36 cellular contexts compared by ENCODE assay signal in genomic region chr14:98458702-98459101, GRCh38.
A peak's percentile ranks its signal among the peaks of the same experiment; 100 is the strongest.
DNase-seq lines count a peak whose midpoint lies in the region; ATAC-seq, FAIRE-seq and TF ChIP-seq lines count a peak whose summit lies in the region.
"Had no signal": no experiment of that assay in that cellular context is flagged by ENCODE, and none has a peak within 500 bp of the region (broad histone marks: within the 10 kb centered on the region; RNA-seq: fewer than 3 reads in every experiment).

No MANE protein-coding gene starts in this region.

- H3K4me1 ChIP-seq in HepG2 (ENCODE audit: insufficient read depth, low read length) (no peaks in the 10 kb centered on the region), right lobe of liver (no peaks in the 10 kb centered on the region), A549 (no peaks in the 10 kb centered on the region), esophagus muscularis mucosa (no peaks in the 10 kb centered on the region)
- H3K4me1 ChIP-seq: BE2C, Caco-2 had no signal

- intact Hi-C loops in HepG2 (cut with micrococcal nuclease; ENCODE audit: unreplicated experiment) = no loop called here
- intact Hi-C loops in right lobe of liver (cut with DNase I) = no loop called here
- intact Hi-C loops in esophagus muscularis mucosa (cut with DNase I) = no loop called here

- no peak overlapping the region for H2AFZ ChIP-seq in HepG2 (ENCODE audit: low read length)

- no peak overlapping the region for H3K4me2 ChIP-seq in HepG2 (ENCODE audit: low read depth, low read length)
- H3K4me2 ChIP-seq in A549 = no peak overlapping the region
- H3K4me2 ChIP-seq: BLaER1; BLaER1 treated with 17β-estradiol and CSF1 and Interleukin-3, amounts not matched to agents 10 nM and 100 nM had no signal

- DNase-seq in HepG2 (ENCODE audit: low spot score) (no peak), right lobe of liver (no peak), A549 (ENCODE audit: low read depth in 1 of 2, low spot score in 1 of 2) (no peak), esophagus muscularis mucosa (ENCODE audit: extremely low spot score) (peak; percentile 45), SIG-M5 treated with dmso at 0.1 percent for 504 hours (lab: John Stamatoyannopoulos, UW; ENCODE audit: unreplicated experiment) (no peak), frontal cortex (ENCODE audit: low spot score in 2 of 2) (no peak)
- DNase-seq: 8988T; ACHN; AML-193; BE2C; C1 segment of cervical spinal cord; Caco-2; Calu3; CD4-positive, alpha-beta memory T cell; CD4-positive, alpha-beta T cell; CD4-positive, CD25-positive, alpha-beta regulatory T cell; CD8-positive, alpha-beta memory T cell; CD8-positive, alpha-beta T cell; COR-L47; DMS 273 treated with DMSO at 0.1 percent for 48 hours; DMS153; DMS53; DMS79; DMS79 treated with DMSO at 0.1 percent for 48 hours; DND-41; EL had no signal

- no peak overlapping the region for H3K9ac ChIP-seq in HepG2 (ENCODE audit: insufficient read depth, low read depth, low read length)
- H3K9ac ChIP-seq: BLaER1; BLaER1 treated with 17β-estradiol and CSF1 and Interleukin-3, amounts not matched to agents 10 nM and 100 nM had no signal

- no peaks in the 10 kb centered on the region for H3K36me3 ChIP-seq in HepG2 (replicated peaks in 1 of 2; ENCODE audit: control insufficient read depth in 1 of 2, insufficient read depth in 2 of 2, low read length in 2 of 2)
- no peaks in the 10 kb centered on the region for H3K36me3 ChIP-seq in right lobe of liver
- no peaks in the 10 kb centered on the region for H3K36me3 ChIP-seq in esophagus muscularis mucosa
- H3K36me3 ChIP-seq: BE2C; BLaER1; BLaER1 treated with 17β-estradiol and CSF1 and Interleukin-3, amounts not matched to agents 10 nM and 100 nM had no signal

- no peaks in the 10 kb centered on the region for H3K79me2 ChIP-seq in HepG2 (ENCODE audit: insufficient read depth, low read length)

- TF ChIP-seq CTCF in HepG2 (CRISPR knock-in tag; IDR thresholded peaks at IDR 0.05) (no peak), right lobe of liver (IDR thresholded peaks at IDR 0.05) (no peak), A549 (IDR thresholded peaks at IDR 0.05) (no peak), esophagus muscularis mucosa (IDR thresholded peaks at IDR 0.05) (no peak)

- H3K9me3 ChIP-seq in HepG2 (ENCODE audit: low read length) (peaks cover 97% of the 10 kb centered on the region), right lobe of liver (no peaks in the 10 kb centered on the region), A549 (no peaks in the 10 kb centered on the region), esophagus muscularis mucosa (no peaks in the 10 kb centered on the region)
- H3K9me3 ChIP-seq: BE2C, BLaER1, Caco-2 had no signal

- no peaks in the 10 kb centered on the region for H3K27me3 Mint-ChIP-seq in activated T-helper 17 cell treated with anti-CD3 and anti-CD28 coated beads, Interleukin-2, amount 50 U/mL, for 72 hours
- H3K27me3 Mint-ChIP-seq: B cell; CD4-positive, alpha-beta memory T cell; CD4-positive, alpha-beta T cell; CD4-positive, CD25-positive, alpha-beta regulatory T cell had no signal

- TF ChIP-seq RAD21 in HepG2 (CRISPR knock-in tag; IDR thresholded peaks at IDR 0.05) (no peak), A549 (conservative IDR thresholded peaks at IDR 0.05 in 1 of 2, IDR thresholded peaks at IDR 0.05 in 1 of 2) (no peak)

- H3K4me3 ChIP-seq in HepG2 (replicated peaks in 1 of 3; ENCODE audit: insufficient read depth in 1 of 3, low read depth in 2 of 3, low read length in 3 of 3) = no peak overlapping the region
- no peak overlapping the region for H3K4me3 ChIP-seq in right lobe of liver
- no peak overlapping the region for H3K4me3 ChIP-seq in A549
- H3K4me3 ChIP-seq in esophagus muscularis mucosa = no peak overlapping the region
- H3K4me3 ChIP-seq: BLaER1; BLaER1 treated with 17β-estradiol and CSF1 and Interleukin-3, amounts not matched to agents 10 nM and 100 nM had no signal

- no peak for TF ChIP-seq POLR2A in HepG2 (IDR thresholded peaks at IDR 0.05; ENCODE audit: insufficient read depth in 1 of 2, low read depth in 2 of 2, low read length in 2 of 2)
- no peak for TF ChIP-seq POLR2A in right lobe of liver (IDR thresholded peaks at IDR 0.05)
- no peak for TF ChIP-seq POLR2A in A549 (IDR thresholded peaks at IDR 0.05; ENCODE audit: low read length)
- TF ChIP-seq POLR2A in esophagus muscularis mucosa (IDR thresholded peaks at IDR 0.05; ENCODE audit: low read depth) = no peak

- FAIRE-seq in HepG2 (lab: Jason Lieb, UNC) (no peak), A549 (lab: Jason Lieb, UNC) (no peak), frontal cortex (lab: Jason Lieb, UNC) (no peak)
- FAIRE-seq: A204.1, D721Med had no signal

- peaks cover 5% of the 10 kb centered on the region for H3K9me3 Mint-ChIP-seq in activated T-helper 17 cell treated with anti-CD3 and anti-CD28 coated beads, Interleukin-2, amount 50 U/mL, for 72 hours

- no peaks in the 10 kb centered on the region for H3K36me3 Mint-ChIP-seq in activated T-helper 17 cell treated with anti-CD3 and anti-CD28 coated beads, Interleukin-2, amount 50 U/mL, for 72 hours (ENCODE audit: low read depth)
- H3K36me3 Mint-ChIP-seq: CD14-positive monocyte; CD4-positive, CD25-positive, alpha-beta regulatory T cell; CD8-positive, alpha-beta T cell had no signal

- CTCF ChIA-PET in HepG2 (lab: Yijun Ruan, JAX; ENCODE audit: low intra/inter-chr PET ratio, low total read pairs) (no interaction called here), A549 (lab: Yijun Ruan, JAX) (no interaction called here)

- BruUV-seq in HepG2 (replicated peaks; lab: Mats Ljungman, UMichigan) = no TSS peak

- no peak overlapping the region for H3K27ac ChIP-seq in HepG2 (ENCODE audit: extremely low read length, insufficient read depth, low read length)
- no peak overlapping the region for H3K27ac ChIP-seq in right lobe of liver
- no peak overlapping the region for H3K27ac ChIP-seq in A549
- no peak overlapping the region for H3K27ac ChIP-seq in esophagus muscularis mucosa (replicated peaks in 1 of 4)
- H3K27ac ChIP-seq: 22Rv1; BLaER1; BLaER1 treated with 17β-estradiol and CSF1 and Interleukin-3, amounts not matched to agents 10 nM and 100 nM; C4-2B had no signal

- ATAC-seq in HepG2 (no peak), right lobe of liver (no peak), A549 (no peak), HG03108 (IDR thresholded peaks at IDR 0.05; ENCODE audit: unreplicated experiment) (no peak)
- no peak for ATAC-seq in activated T-helper 17 cell treated with anti-CD3 and anti-CD28 coated beads, Interleukin-2, amount 50 U/mL, for 72 hours (replicated peaks)
- ATAC-seq: CD8-positive, alpha-beta T cell had no signal

- H3K4me3 Mint-ChIP-seq in activated T-helper 17 cell treated with anti-CD3 and anti-CD28 coated beads, Interleukin-2, amount 50 U/mL, for 72 hours = no peak overlapping the region
- H3K4me3 Mint-ChIP-seq: B cell; CD14-positive monocyte; CD4-positive, alpha-beta memory T cell; CD4-positive, alpha-beta T cell; CD4-positive, CD25-positive, alpha-beta regulatory T cell; CD8-positive, alpha-beta memory T cell; CD8-positive, alpha-beta T cell had no signal

- H3K27ac Mint-ChIP-seq in activated T-helper 17 cell treated with anti-CD3 and anti-CD28 coated beads, Interleukin-2, amount 50 U/mL, for 72 hours = peak overlapping the region; percentile 21
- H3K27ac Mint-ChIP-seq: B cell; CD4-positive, alpha-beta T cell; CD4-positive, CD25-positive, alpha-beta regulatory T cell; CD8-positive, alpha-beta T cell had no signal

- POLR2A ChIA-PET in HepG2 (lab: Yijun Ruan, JAX) (no interaction called here), A549 (lab: Yijun Ruan, JAX) (no interaction called here)

- TF ChIP-seq EP300 in HepG2 (IDR thresholded peaks at IDR 0.05; ENCODE audit: low read depth in 2 of 2, low read length in 2 of 2) (no peak), HepG2 (CRISPR knock-in tag; IDR thresholded peaks at IDR 0.05; ENCODE audit: borderline replicate concordance) (no peak), A549 (IDR thresholded peaks at IDR 0.05) (no peak), esophagus muscularis mucosa (IDR thresholded peaks at IDR 0.05) (no peak)

- no peaks in the 10 kb centered on the region for H4K20me1 ChIP-seq in HepG2 (ENCODE audit: insufficient read depth, low read length)
- H4K20me1 ChIP-seq: BLaER1; BLaER1 treated with 17β-estradiol and CSF1 and Interleukin-3, amounts not matched to agents 10 nM and 100 nM had no signal

- in situ Hi-C loops in HepG2 (cut with HindIII; ENCODE audit: extremely low pct_ligation_motif_present, low pct_unique_long_range_greater_than_20kb) = no loop called here

- no peaks in the 10 kb centered on the region for H3K4me1 Mint-ChIP-seq in activated T-helper 17 cell treated with anti-CD3 and anti-CD28 coated beads, Interleukin-2, amount 50 U/mL, for 72 hours
- H3K4me1 Mint-ChIP-seq: B cell, CD14-positive monocyte had no signal

- H3K27me3 ChIP-seq in HepG2 (ENCODE audit: control insufficient read depth in 1 of 2, insufficient read depth in 2 of 2, low read length in 2 of 2) = no peaks in the 10 kb centered on the region
- no peaks in the 10 kb centered on the region for H3K27me3 ChIP-seq in right lobe of liver
- H3K27me3 ChIP-seq in esophagus muscularis mucosa = no peaks in the 10 kb centered on the region
- H3K27me3 ChIP-seq: BE2C; BLaER1; BLaER1 treated with 17β-estradiol and CSF1 and Interleukin-3, amounts not matched to agents 10 nM and 100 nM had no signal

TF ChIP-seq in HepG2, 621 proteins besides CTCF, POLR2A, EP300 and RAD21:
- TF ChIP-seq NFKBIZ (CRISPR knock-in tag; IDR thresholded peaks at IDR 0.05) (no peak), MAFF (IDR thresholded peaks at IDR 0.05; ENCODE audit: low read depth, low read length) (peak; percentile 57), MAFK (conservative IDR thresholded peaks at IDR 0.05 in 1 of 2, IDR thresholded peaks at IDR 0.05 in 1 of 2; ENCODE audit: low read length in 2 of 2) (peak; percentile 53 to 81)

TF ChIP-seq in A549, 52 proteins besides CTCF, POLR2A, EP300 and RAD21:
- TF ChIP-seq FOXS1 (CRISPR knock-in tag; IDR thresholded peaks at IDR 0.05) (no peak), MAFK (IDR thresholded peaks at IDR 0.05; ENCODE audit: partially characterized antibody) (peak; percentile 42)

Comparison
In these comparisons a context has a peak if more than half of its experiments do, and no peak if none do; other contexts are left out.
1. Of the 38 proteins assayed by ChIP-seq in both HepG2 and A549: peak only in HepG2: none; only in A549: none; in both: MAFK; in neither: 37.